Comparison of ENCODE assay signal across 9 cellular contexts in the genomic region with DNA sequence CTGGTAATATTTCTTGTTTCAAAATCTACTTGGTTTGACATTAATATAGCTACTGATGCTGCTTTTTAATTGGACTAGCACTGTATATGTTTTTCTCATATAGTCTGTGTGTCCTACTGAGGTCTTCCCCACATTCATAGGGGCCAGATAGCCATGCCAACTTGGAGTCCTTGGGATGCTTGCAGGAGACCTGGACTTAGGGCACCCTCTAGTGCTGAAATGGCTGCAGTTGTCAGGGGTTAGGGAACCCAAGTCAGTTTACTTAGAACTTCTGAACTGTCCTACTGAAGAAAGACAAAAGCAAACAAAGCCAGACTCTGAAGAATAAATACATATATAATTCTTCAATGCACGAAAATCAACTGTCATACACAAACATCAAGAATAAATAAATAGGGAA.
A peak's percentile ranks its signal among the peaks of the same experiment; 100 is the strongest.
DNase-seq lines count a peak whose midpoint lies in the region; ATAC-seq and TF ChIP-seq lines count a peak whose summit lies in the region.
"Had no signal": no experiment of that assay in that cellular context is flagged by ENCODE, and none has a peak within 500 bp of the region (broad histone marks: within the 10 kb centered on the region; RNA-seq: fewer than 3 reads in every experiment).

No MANE protein-coding gene starts in this region.

- no peaks in the 10 kb centered on the region for H3K27me3 ChIP-seq in trophoblast cell (ENCODE audit: insufficient read depth, low read length)

- no peaks in the 10 kb centered on the region for H3K79me1 ChIP-seq in trophoblast cell (ENCODE audit: low read length)

- TF ChIP-seq CTCF in HEK293 (tag by site-specific recombination; IDR thresholded peaks at IDR 0.05): no peak

- no peak for ATAC-seq in HG03432 (IDR thresholded peaks at IDR 0.05; ENCODE audit: unreplicated experiment)

- no peak overlapping the region for H2BK5ac ChIP-seq in trophoblast cell (ENCODE audit: low read depth, low read length, poor library complexity)

- no peak overlapping the region for H2BK120ac ChIP-seq in trophoblast cell (ENCODE audit: insufficient read depth, low read length, poor library complexity)

- no CpG with 5 or more reads among the region's 1 CpG for WGBS in trophoblast cell (ENCODE audit: extremely low coverage, insufficient coverage, insufficient read length)

- no peak overlapping the region for H2AK5ac ChIP-seq in trophoblast cell (ENCODE audit: low read length)

- no peak overlapping the region for H3K18ac ChIP-seq in trophoblast cell (ENCODE audit: low read length)

- H3K9ac ChIP-seq in trophoblast cell (ENCODE audit: low read length): no peak overlapping the region

- CTCF ChIA-PET in HEK293 (lab: Yijun Ruan, JAX): interaction anchor here (0.6 to 1.3 kb wide), 2 partner anchors 10 to 422 kb away, joined by 3 to 5 read pairs; no protein-coding TSS in a partner anchor

- no peak overlapping the region for H4K91ac ChIP-seq in trophoblast cell (ENCODE audit: low read depth, low read length)

- H3K79me2 ChIP-seq in trophoblast cell (ENCODE audit: control insufficient read depth, insufficient read depth, low read length, poor library complexity): no peaks in the 10 kb centered on the region

- no peak overlapping the region for H2BK12ac ChIP-seq in trophoblast cell (ENCODE audit: low read length)

- H4K12ac ChIP-seq in trophoblast cell (ENCODE audit: low read depth, low read length): no peak overlapping the region

- H3K4me3 ChIP-seq in HEK293 (ENCODE audit: low read depth, low read length): no peak overlapping the region
- H3K4me3 ChIP-seq in trophoblast cell (ENCODE audit: low read depth, low read length): no peak overlapping the region

- no peak overlapping the region for H3K27ac ChIP-seq in HEK293 (ENCODE audit: extremely low read depth, low read depth, low read length)
- H3K27ac ChIP-seq in trophoblast cell (ENCODE audit: low read depth, low read length): no peak overlapping the region

- H4K8ac ChIP-seq in trophoblast cell (ENCODE audit: low read depth, low read length): no peak overlapping the region

- H3K4me2 ChIP-seq in trophoblast cell (ENCODE audit: low read length): no peak overlapping the region

- DNase-seq in DMS53 (lab: John Stamatoyannopoulos, UW) (peak; percentile 79), UCSD-AML1 (lab: John Stamatoyannopoulos, UW; ENCODE audit: unreplicated experiment) (peak; percentile 5), islet precursor cell (peak; percentile 84), trophoblast cell (no peak)
- DNase-seq in stimulated activated CD4-positive, alpha-beta T cell treated with anti-CD3 and anti-CD28 coated beads, Interleukin-12 subunit alpha, Interleukin-12 subunit beta, amount 100 ng/mL, for 4 hours: no peak
- DNase-seq in activated T-cell treated with anti-CD3 and anti-CD28 coated beads, Interleukin-2, amount 50 U/mL, for 48 hours: no peak
- DNase-seq: stimulated activated CD4-positive, alpha-beta T cell treated with anti-CD3 and anti-CD28 coated beads, Interleukin-2, amount 100 ng/mL, for 24 hours had no signal

- no peak overlapping the region for H2AFZ ChIP-seq in trophoblast cell (ENCODE audit: insufficient read depth, low read length, poor library complexity)

- H3K4ac ChIP-seq in trophoblast cell (ENCODE audit: low read depth, low read length): no peak overlapping the region

- H3K36me3 ChIP-seq in HEK293 (ENCODE audit: control insufficient read depth in 2 of 2, insufficient read depth in 1 of 2, low read length in 2 of 2): no peaks in the 10 kb centered on the region; a peak in 1 of 3 replicates
- no peaks in the 10 kb centered on the region for H3K36me3 ChIP-seq in trophoblast cell (ENCODE audit: control insufficient read depth in 1 of 2, insufficient read depth in 2 of 2, low read length in 2 of 2)

- H3K14ac ChIP-seq in trophoblast cell (ENCODE audit: low read length): no peak overlapping the region

- POLR2A ChIA-PET in HEK293 (lab: Yijun Ruan, JAX): no interaction called here

- H3K23ac ChIP-seq in trophoblast cell (ENCODE audit: low read length): no peak overlapping the region

- H3K4me1 ChIP-seq in HEK293 (ENCODE audit: control insufficient read depth, insufficient read depth, low read length): no peaks in the 10 kb centered on the region
- no peaks in the 10 kb centered on the region for H3K4me1 ChIP-seq in trophoblast cell (ENCODE audit: control insufficient read depth in 1 of 2, insufficient read depth in 2 of 2, low read length in 2 of 2)

- no peaks in the 10 kb centered on the region for H3K9me3 ChIP-seq in HEK293 (ENCODE audit: control insufficient read depth, insufficient read depth, low read depth, low read length)
- H3K9me3 ChIP-seq in trophoblast cell (ENCODE audit: insufficient read depth, low read depth, low read length): peaks cover 6% of the 10 kb centered on the region

TF ChIP-seq in HEK293, 187 proteins besides CTCF, POLR2A, EP300 and RAD21:
- TF ChIP-seq, protein P1, sequence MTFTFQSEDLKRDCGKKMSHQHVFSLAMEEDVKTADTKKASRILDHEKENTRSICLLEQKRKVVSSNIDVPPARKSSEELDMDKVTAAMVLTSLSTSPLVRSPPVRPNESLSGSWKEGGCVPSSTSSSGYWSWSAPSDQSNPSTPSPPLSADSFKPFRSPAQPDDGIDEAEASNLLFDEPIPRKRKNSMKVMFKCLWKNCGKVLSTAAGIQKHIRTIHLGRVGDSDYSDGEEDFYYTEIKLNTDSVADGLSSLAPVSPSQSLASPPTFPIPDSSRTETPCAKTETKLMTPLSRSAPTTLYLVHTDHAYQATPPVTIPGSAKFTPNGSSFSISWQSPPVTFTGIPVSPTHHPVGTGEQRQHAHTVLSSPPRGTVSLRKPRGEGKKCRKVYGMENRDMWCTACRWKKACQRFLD (tag by site-specific recombination; IDR thresholded peaks at IDR 0.05): no peak
- peak; percentile 17 for TF ChIP-seq ZNF654 (tag by site-specific recombination; IDR thresholded peaks at IDR 0.05; ENCODE audit: low read depth)

Comparison
In these comparisons a context has a peak if more than half of its experiments do, and no peak if none do; other contexts are left out.
1. DNase-seq: peak in DMS53 (single experiment), UCSD-AML1 (single experiment) and islet precursor cell (single experiment); none in stimulated activated CD4-positive, alpha-beta T cell treated with anti-CD3 and anti-CD28 coated beads, Interleukin-12 subunit alpha, Interleukin-12 subunit beta, amount 100 ng/mL, for 4 hours (single experiment), trophoblast cell (0 of 2) and activated T-cell treated with anti-CD3 and anti-CD28 coated beads, Interleukin-2, amount 50 U/mL, for 48 hours (0 of 2).